8 cellular contexts compared by ENCODE assay signal in the genomic region with DNA sequence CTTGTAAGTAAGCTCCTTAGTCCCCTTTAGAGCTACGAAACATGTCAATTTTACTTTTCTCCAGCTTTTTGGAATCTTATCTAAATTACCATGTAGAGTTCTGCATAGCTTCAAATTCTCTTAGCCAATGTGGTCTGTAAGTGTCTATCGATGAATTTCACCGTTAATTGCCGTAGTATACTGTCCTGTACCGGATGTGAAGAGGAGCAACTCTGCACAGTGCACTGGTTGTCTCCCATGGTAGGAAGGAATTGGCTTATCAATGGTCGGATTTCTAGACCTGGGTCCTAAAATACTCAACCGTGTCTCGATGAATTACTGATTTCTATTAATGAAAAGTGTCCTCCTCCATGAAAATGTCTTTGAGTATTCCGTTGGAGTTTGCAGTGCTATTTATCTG. TPM values are rescaled to one million over a fixed set of nuclear protein-coding genes. Genes with fewer than 3 reads are reported as not detected.
A peak's percentile ranks its signal among the peaks of the same experiment; 100 is the strongest.
DNase-seq lines count a peak whose midpoint lies in the region; ATAC-seq and TF ChIP-seq lines count a peak whose summit lies in the region.

No MANE protein-coding gene starts in this region.

- peaks cover 32% of the 10 kb centered on the region for H3K79me2 ChIP-seq in trophoblast cell (ENCODE audit: control insufficient read depth, insufficient read depth, low read length, poor library complexity)

- no peak overlapping the region for H2AK5ac ChIP-seq in trophoblast cell (ENCODE audit: low read length)

- H3K79me1 ChIP-seq in trophoblast cell (ENCODE audit: low read length): peaks cover 5% of the 10 kb centered on the region

- H3K4me1 ChIP-seq in trophoblast cell (ENCODE audit: control insufficient read depth in 1 of 2, insufficient read depth in 2 of 2, low read length in 2 of 2): peaks cover 2 to 4% of the 10 kb centered on the region in 2 experiments

- no CpG with 5 or more reads among the region's 9 CpGs for WGBS in trophoblast cell (ENCODE audit: extremely low coverage, insufficient coverage, insufficient read length)

- H3K9me3 ChIP-seq in MG63 (no peaks in the 10 kb centered on the region), trophoblast cell (ENCODE audit: insufficient read depth, low read depth, low read length) (no peaks in the 10 kb centered on the region)

- no peak overlapping the region for H2AFZ ChIP-seq in trophoblast cell (ENCODE audit: insufficient read depth, low read length, poor library complexity)

- H2BK5ac ChIP-seq in trophoblast cell (ENCODE audit: low read depth, low read length, poor library complexity): no peak overlapping the region

- no peak overlapping the region for H3K9ac ChIP-seq in trophoblast cell (ENCODE audit: low read length)

- no peak overlapping the region for H4K12ac ChIP-seq in trophoblast cell (ENCODE audit: low read depth, low read length)

- H3K36me3 ChIP-seq in MG63 (peaks cover 31% of the 10 kb centered on the region), trophoblast cell (ENCODE audit: control insufficient read depth in 1 of 2, insufficient read depth in 2 of 2, low read length in 2 of 2) (peaks cover 0 to 4% of the 10 kb centered on the region in 2 experiments)

- H3K27me3 ChIP-seq in MG63 (no peaks in the 10 kb centered on the region), trophoblast cell (ENCODE audit: insufficient read depth, low read length) (no peaks in the 10 kb centered on the region)

- H3K4me3 ChIP-seq in MG63: peak overlapping the region; percentile 92
- H3K4me3 ChIP-seq in epithelial cell of esophagus (ENCODE audit: low read length): peak overlapping the region; percentile 99
- no peak overlapping the region for H3K4me3 ChIP-seq in trophoblast cell (ENCODE audit: low read depth, low read length)

- no peak overlapping the region for H4K91ac ChIP-seq in trophoblast cell (ENCODE audit: low read depth, low read length)

- no peak overlapping the region for H4K8ac ChIP-seq in trophoblast cell (ENCODE audit: low read depth, low read length)

- no peak overlapping the region for H2BK120ac ChIP-seq in trophoblast cell (ENCODE audit: insufficient read depth, low read length, poor library complexity)

- no peak overlapping the region for H3K23ac ChIP-seq in trophoblast cell (ENCODE audit: low read length)

- no peak overlapping the region for H2BK12ac ChIP-seq in trophoblast cell (ENCODE audit: low read length)

- H3K4me2 ChIP-seq in trophoblast cell (ENCODE audit: low read length): peak overlapping the region; percentile 49

- no peak overlapping the region for H3K14ac ChIP-seq in trophoblast cell (ENCODE audit: low read length)

- TF ChIP-seq CTCF in epithelial cell of esophagus (IDR thresholded peaks at IDR 0.05; ENCODE audit: insufficient read depth, low read depth, low read length, missing control alignments): no peak

- DNase-seq in GM03348 (ENCODE audit: low spot score) (peak; percentile 16), MG63 (no peak), epithelial cell of esophagus (ENCODE audit: low read depth) (peak; percentile 18), trophoblast cell (no peak), nucleus accumbens (lab: John Stamatoyannopoulos, UW) (no peak), NCI-H2107 (lab: John Stamatoyannopoulos, UW) (no peak)
- no peak for DNase-seq in stimulated activated CD4-positive, alpha-beta T cell treated with anti-CD3 and anti-CD28 coated beads, Interleukin-4, amount 100 ng/mL, for 24 hours

- H3K27ac ChIP-seq in trophoblast cell (ENCODE audit: low read depth, low read length): no peak overlapping the region

- H3K4ac ChIP-seq in trophoblast cell (ENCODE audit: low read depth, low read length): peak overlapping the region; percentile 66

- ATAC-seq in GM18858 (IDR thresholded peaks at IDR 0.05; ENCODE audit: unreplicated experiment): no peak

- no peak overlapping the region for H3K18ac ChIP-seq in trophoblast cell (ENCODE audit: low read length)

RNA-seq across cellular contexts. Expression of gene NOP58, which starts 1.9 kb away (rescaled TPM):
- 78.4 and 143 TPM in 2 replicates for total RNA-seq in MG63 (2014; rRNA removed; shearing (Covaris generic); ENCODE audit: low replicate concordance)
- polyA plus RNA-seq in trophoblast cell (2013): 92.7 and 97.4 TPM in 2 replicates

RNA-seq across cellular contexts. Expression of gene SUMO1, which starts 29.1 kb away (rescaled TPM):
- 210 and 404 TPM in 2 replicates for total RNA-seq in MG63 (2014; rRNA removed; shearing (Covaris generic); ENCODE audit: low replicate concordance)
- polyA plus RNA-seq in trophoblast cell (2013): 112 and 118 TPM in 2 replicates

Comparison
In these comparisons a context has a peak if more than half of its experiments do, and no peak if none do; other contexts are left out.
1. DNase-seq: peak in GM03348 (single experiment) and epithelial cell of esophagus (single experiment); none in MG63 (single experiment), trophoblast cell (0 of 2), nucleus accumbens (0 of 56), NCI-H2107 (single experiment) and stimulated activated CD4-positive, alpha-beta T cell treated with anti-CD3 and anti-CD28 coated beads, Interleukin-4, amount 100 ng/mL, for 24 hours (single experiment).